Comparison of ENCODE assay signal across 23 cellular contexts in the genomic region with DNA sequence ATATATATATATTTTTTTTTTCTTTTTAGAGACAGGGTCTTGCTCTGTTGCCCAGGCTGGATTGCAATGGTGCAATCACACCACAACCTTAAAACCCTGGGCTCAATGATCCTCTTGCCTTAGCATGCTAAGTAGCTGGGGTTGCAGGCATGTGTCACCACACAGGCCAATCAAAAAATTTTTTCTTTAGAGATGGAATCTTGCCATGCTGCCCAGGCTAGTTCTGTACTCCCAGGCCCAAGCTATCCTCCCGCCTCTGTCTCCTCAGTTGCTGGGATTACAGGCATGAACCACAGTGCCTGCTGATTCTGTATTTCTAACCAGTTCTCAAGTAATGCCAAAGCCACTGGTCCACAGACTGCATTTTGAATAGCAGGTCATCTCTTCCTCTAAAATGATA.
"Had no signal": no experiment of that assay in that cellular context is flagged by ENCODE, and none has a peak within 500 bp of the region (broad histone marks: within the 10 kb centered on the region; RNA-seq: fewer than 3 reads in every experiment).

No MANE protein-coding gene starts in this region.

- H3K27me3 Mint-ChIP-seq: memory B cell had no signal

- H3K9ac ChIP-seq: neural progenitor cell had no signal

- DNase-seq: colonic mucosa; effector CD8-positive, alpha-beta T cell; endodermal cell; head of caudate nucleus; midbrain; naive thymus-derived CD4-positive, alpha-beta T cell; stimulated activated CD4-positive, alpha-beta T cell treated with anti-CD3 and anti-CD28 coated beads, Interleukin-15, amount 100 ng/mL, for 24 hours; stimulated activated CD4-positive, alpha-beta T cell treated with anti-CD3 and anti-CD28 coated beads, Interleukin-2, amount 100 ng/mL, for 48 hours; stimulated activated naive CD4-positive, alpha-beta T cell; substantia nigra; testis; tibial artery; upper lobe of left lung had no signal

- H3K4me2 ChIP-seq: neural progenitor cell had no signal

- H3K4me1 ChIP-seq: colonic mucosa, prostate gland, testis, vagina had no signal

- H3K9me3 Mint-ChIP-seq: central memory CD8-positive, alpha-beta T cell; dendritic cell treated with granulocyte-macrophage colony-stimulating factor and Interleukin-4, amounts not matched to agents 40 ng/mL and 50 ng/mL, for 4 days; endodermal cell; memory B cell had no signal

- H3K4me3 Mint-ChIP-seq: central memory CD8-positive, alpha-beta T cell; dendritic cell treated with granulocyte-macrophage colony-stimulating factor and Interleukin-4, amounts not matched to agents 40 ng/mL and 50 ng/mL, for 4 days; endodermal cell; memory B cell; naive thymus-derived CD4-positive, alpha-beta T cell; nephron; neural progenitor cell had no signal

- H3K9me3 ChIP-seq: colonic mucosa, prostate gland, right atrium auricular region, testis, tibial artery, upper lobe of left lung, vagina had no signal

- H3K27ac ChIP-seq: colonic mucosa, neural progenitor cell, prostate gland, skin epidermis, testis, upper lobe of left lung, vagina had no signal

- H3K36me3 Mint-ChIP-seq: neural progenitor cell had no signal

- H3K27me3 ChIP-seq: colonic mucosa, neural progenitor cell, right atrium auricular region, testis, tibial artery, upper lobe of left lung, vagina had no signal

- ATAC-seq: naive thymus-derived CD4-positive, alpha-beta T cell had no signal

- H3K4me3 ChIP-seq: colonic mucosa, lung, neural progenitor cell, prostate gland, right atrium auricular region, skin epidermis, testis, tibial artery, upper lobe of left lung, vagina had no signal

- H3K36me3 ChIP-seq: colonic mucosa, neural progenitor cell, prostate gland, right atrium auricular region, tibial artery, upper lobe of left lung, vagina had no signal

- H3K4me1 Mint-ChIP-seq: central memory CD8-positive, alpha-beta T cell; endodermal cell had no signal

- H3K27ac Mint-ChIP-seq: dendritic cell treated with granulocyte-macrophage colony-stimulating factor and Interleukin-4, amounts not matched to agents 40 ng/mL and 50 ng/mL, for 4 days; endodermal cell; memory B cell; neural progenitor cell had no signal
